Comparison of ENCODE assay signal across 30 cellular contexts in genomic region chr11:117629146-117629545, GRCh38.
"Had no signal": no experiment of that assay in that cellular context is flagged by ENCODE, and none has a peak within 500 bp of the region (broad histone marks: within the 10 kb centered on the region; RNA-seq: fewer than 3 reads in every experiment).

No MANE protein-coding gene starts in this region.

- H3K27ac ChIP-seq: ascending aorta, breast epithelium, cardiac muscle cell, colonic mucosa, gastrocnemius medialis, WERI-Rb-1 had no signal

- H3K27ac Mint-ChIP-seq: activated B cell treated with CpG ODN at 0.5 μM for 24 hours; activated CD8-positive, alpha-beta T cell treated with anti-CD3 and anti-CD28 coated beads for 36 hours; activated naive CD4-positive, alpha-beta T cell treated with anti-CD3 and anti-CD28 coated beads, Interleukin-2, amount 10 ng/mL, durations not matched to agents 7 days and 5 days; activated naive CD8-positive, alpha-beta T cell treated with anti-CD3 and anti-CD28 coated beads, Interleukin-2, amount 10 ng/mL, durations not matched to agents 7 days and 5 days; activated T-helper 1 cell treated with anti-CD3 and anti-CD28 coated beads, Interleukin-12 subunit alpha, Interleukin-12 subunit beta, Interleukin-2, Interleukin-4 antibody, amounts not matched to agents 30 ng/mL and 10 ng/mL and 1 ng/mL, durations not matched to agents 14 hours and 24 hours and 36 hours; activated T-helper 2 cell treated with anti-CD3 and anti-CD28 coated beads, Interferon-gamma antibody, Interleukin-2, Interleukin-4, amounts not matched to agents 10 μg/mL and 5 μg/mL and 100 μg/mL, durations not matched to agents 14 hours and 24 hours and 36 hours; endodermal cell had no signal

- H3K4me1 ChIP-seq: ascending aorta, breast epithelium, colonic mucosa, gastrocnemius medialis had no signal

- H3K4me3 Mint-ChIP-seq: activated B cell treated with CpG ODN at 0.5 μM for 24 hours; activated CD8-positive, alpha-beta T cell treated with anti-CD3 and anti-CD28 coated beads for 36 hours; activated naive CD4-positive, alpha-beta T cell treated with anti-CD3 and anti-CD28 coated beads, Interleukin-2, amount 10 ng/mL, durations not matched to agents 7 days and 5 days; activated naive CD8-positive, alpha-beta T cell treated with anti-CD3 and anti-CD28 coated beads, Interleukin-2, amount 10 ng/mL, durations not matched to agents 7 days and 5 days; activated T-helper 1 cell treated with anti-CD3 and anti-CD28 coated beads, Interleukin-12 subunit alpha, Interleukin-12 subunit beta, Interleukin-2, Interleukin-4 antibody, amounts not matched to agents 30 ng/mL and 10 ng/mL and 1 ng/mL, durations not matched to agents 14 hours and 24 hours and 36 hours; brain; endodermal cell had no signal

- H3K4me1 Mint-ChIP-seq: activated B cell treated with CpG ODN at 0.5 μM for 24 hours; activated naive CD4-positive, alpha-beta T cell treated with anti-CD3 and anti-CD28 coated beads, Interleukin-2, amount 10 ng/mL, durations not matched to agents 7 days and 5 days; activated naive CD8-positive, alpha-beta T cell treated with anti-CD3 and anti-CD28 coated beads, Interleukin-2, amount 10 ng/mL, durations not matched to agents 7 days and 5 days had no signal

- ATAC-seq: activated CD4-positive, CD25-positive, alpha-beta regulatory T cell treated with anti-CD3 and anti-CD28 coated beads, Interleukin-2, amount 50 U/mL, for 24 hours; activated CD8-positive, alpha-beta T cell treated with anti-CD3 and anti-CD28 coated beads for 36 hours; activated naive CD4-positive, alpha-beta T cell treated with anti-CD3 and anti-CD28 coated beads, Interleukin-2, amount 50 U/mL, for 72 hours; esophagus mucosa; gastrocnemius medialis had no signal

- H3K36me3 Mint-ChIP-seq: activated naive CD4-positive, alpha-beta T cell treated with anti-CD3 and anti-CD28 coated beads, Interleukin-2, amount 10 ng/mL, durations not matched to agents 7 days and 5 days; activated naive CD4-positive, alpha-beta T cell treated with anti-CD3 and anti-CD28 coated beads, Interleukin-2, amount 50 U/mL, for 72 hours; activated naive CD8-positive, alpha-beta T cell treated with anti-CD3 and anti-CD28 coated beads, Interleukin-2, amount 10 ng/mL, durations not matched to agents 7 days and 5 days; brain had no signal

- H3K9me3 Mint-ChIP-seq: activated B cell treated with CpG ODN at 0.5 μM for 24 hours; activated CD8-positive, alpha-beta T cell treated with anti-CD3 and anti-CD28 coated beads for 36 hours; activated naive CD4-positive, alpha-beta T cell treated with anti-CD3 and anti-CD28 coated beads, Interleukin-2, amount 10 ng/mL, durations not matched to agents 7 days and 5 days; activated naive CD4-positive, alpha-beta T cell treated with anti-CD3 and anti-CD28 coated beads, Interleukin-2, amount 50 U/mL, for 72 hours; activated naive CD8-positive, alpha-beta T cell treated with anti-CD3 and anti-CD28 coated beads, Interleukin-2, amount 10 ng/mL, durations not matched to agents 7 days and 5 days; activated T-helper 1 cell treated with anti-CD3 and anti-CD28 coated beads, Interleukin-12 subunit alpha, Interleukin-12 subunit beta, Interleukin-2, Interleukin-4 antibody, amounts not matched to agents 30 ng/mL and 10 ng/mL and 1 ng/mL, durations not matched to agents 14 hours and 24 hours and 36 hours; activated T-helper 2 cell treated with anti-CD3 and anti-CD28 coated beads, Interferon-gamma antibody, Interleukin-2, Interleukin-4, amounts not matched to agents 10 μg/mL and 5 μg/mL and 100 μg/mL, durations not matched to agents 14 hours and 24 hours and 36 hours; brain; endodermal cell had no signal

- DNase-seq: activated B cell treated with CpG ODN at 0.5 μM for 24 hours; activated CD4-positive, alpha-beta T cell treated with anti-CD3 and anti-CD28 coated beads for 48 hours; activated CD4-positive, alpha-beta T cell treated with anti-CD3 and anti-CD28 coated beads, Interleukin-2, amount 50 U/mL, for 1 hour; activated CD4-positive, alpha-beta T cell treated with anti-CD3 and anti-CD28 coated beads, Interleukin-2, amount 50 U/mL, for 48 hours; activated CD8-positive, alpha-beta memory T cell treated with anti-CD3 and anti-CD28 coated beads for 24 hours; activated CD8-positive, alpha-beta T cell treated with anti-CD3 and anti-CD28 coated beads for 36 hours; activated effector memory CD4-positive, alpha-beta T cell treated with anti-CD3 and anti-CD28 coated beads, Interleukin-2, amount 50 U/mL, for 16 hours; activated naive CD4-positive, alpha-beta T cell; activated naive CD4-positive, alpha-beta T cell treated with anti-CD3 and anti-CD28 coated beads, Interleukin-2, amount 10 ng/mL, durations not matched to agents 7 days and 5 days; activated naive CD8-positive, alpha-beta T cell treated with anti-CD3 and anti-CD28 coated beads, Interleukin-2, amount 10 ng/mL, durations not matched to agents 7 days and 5 days; activated T-cell treated with anti-CD3 and anti-CD28 coated beads, Interleukin-2, amount 50 U/mL, for 1 hour; activated T-cell treated with anti-CD3 and anti-CD28 coated beads, Interleukin-2, amount 50 U/mL, for 48 hours; central memory CD4-positive, alpha-beta T cell; cerebellar nuclear complex; colonic mucosa; effector memory CD4-positive, alpha-beta T cell; endodermal cell; foreskin fibroblast; gastrocnemius medialis; T-helper 2 cell; WERI-Rb-1 had no signal

- H3K27me3 Mint-ChIP-seq: activated CD8-positive, alpha-beta T cell treated with anti-CD3 and anti-CD28 coated beads for 36 hours had no signal

- H3K27me3 ChIP-seq: ascending aorta, breast epithelium, cardiac muscle cell, colonic mucosa, gastrocnemius medialis had no signal
